12 cellular contexts compared by ENCODE assay signal in genomic region chr5:65811004-65811403, GRCh38.
DNase-seq lines count a peak whose midpoint lies in the region; ATAC-seq and TF ChIP-seq lines count a peak whose summit lies in the region.
"Had no signal": no experiment of that assay in that cellular context is flagged by ENCODE, and none has a peak within 500 bp of the region (broad histone marks: within the 10 kb centered on the region; RNA-seq: fewer than 3 reads in every experiment).

No MANE protein-coding gene starts in this region.

- DNase-seq in Calu3 (peak; percentile 30), M059J (ENCODE audit: low read depth) (peak; percentile 89), choroid plexus epithelial cell (ENCODE audit: low read depth) (peak; percentile 65), OCI-LY7 (ENCODE audit: low spot score) (no peak), Right ventricle myocardium superior (no peak), OCI-M1 (lab: John Stamatoyannopoulos, UW) (no peak)
- DNase-seq: activated CD4-positive, alpha-beta T cell treated with anti-CD3 and anti-CD28 coated beads, Interleukin-2, amount 50 U/mL, for 1 hour; aorta; DMS53; MV-4-11 had no signal

- H3K27me3 Mint-ChIP-seq in Calu3 (ENCODE audit: unreplicated experiment), result no peaks in the 10 kb centered on the region

- H3K9me3 ChIP-seq in mucosa of rectum (ENCODE audit: control insufficient read depth in 2 of 2, low read length in 2 of 2) (no peaks in the 10 kb centered on the region), OCI-LY7 (ENCODE audit: low read length) (no peaks in the 10 kb centered on the region)

- no peak overlapping the region for H3K4me2 ChIP-seq in OCI-LY7 (ENCODE audit: low read length)

- POLR2A ChIA-PET in OCI-LY7 (lab: Charles Lee), result interaction anchor here (0.6 kb wide), 1 partner anchor 37 kb away, joined by 3 read pairs; no protein-coding TSS in a partner anchor

- H3K27ac ChIP-seq in mucosa of rectum (ENCODE audit: low read depth in 2 of 2, low read length in 2 of 2) (peak overlapping the region; percentile 86 to 89), OCI-LY7 (ENCODE audit: low read depth, low read length, poor library complexity, severe bottlenecking) (no peak overlapping the region)

- peak overlapping the region; percentile 85 for H3K27ac Mint-ChIP-seq in Calu3 (ENCODE audit: unreplicated experiment)

- peak overlapping the region in 1 of 2 donors; percentile 3 for H3K9ac ChIP-seq in mucosa of rectum (ENCODE audit: low read depth in 1 of 2, low read length in 2 of 2)

- H3K27me3 ChIP-seq in mucosa of rectum (ENCODE audit: control insufficient read depth in 2 of 2, insufficient read depth in 2 of 2, low read length in 2 of 2), result no peaks in the 10 kb centered on the region

- peaks cover 18% of the 10 kb centered on the region for H3K36me3 Mint-ChIP-seq in Calu3 (ENCODE audit: insufficient read depth, unreplicated experiment)

- no peaks in the 10 kb centered on the region for H3K9me3 Mint-ChIP-seq in Calu3 (ENCODE audit: low read depth, unreplicated experiment)

- H3K4me1 ChIP-seq in mucosa of rectum (ENCODE audit: control insufficient read depth in 2 of 2, insufficient read depth in 2 of 2, low read length in 2 of 2) (peaks cover 14 to 52% of the 10 kb centered on the region in 2 donors), OCI-LY7 (ENCODE audit: insufficient read depth, low read length, poor library complexity, severe bottlenecking) (no peaks in the 10 kb centered on the region)

- H3K36me3 ChIP-seq in mucosa of rectum (ENCODE audit: control insufficient read depth in 2 of 2, insufficient read depth in 2 of 2, low read length in 2 of 2) (no peaks in the 10 kb centered on the region), OCI-LY7 (ENCODE audit: insufficient read depth, low read length) (peaks cover 50% of the 10 kb centered on the region)

- no peak overlapping the region for H3K4me3 ChIP-seq in choroid plexus epithelial cell (ENCODE audit: low read depth, low read length)
- no peak overlapping the region for H3K4me3 ChIP-seq in mucosa of rectum (ENCODE audit: low read length in 2 of 2)
- no peak overlapping the region for H3K4me3 ChIP-seq in OCI-LY7 (ENCODE audit: low read depth, low read length, poor library complexity, severe bottlenecking)

- CTCF ChIA-PET in Calu3 (lab: Charles Lee), result interaction anchor here (1.4 kb wide), 1 partner anchor 89 kb away, joined by 3 read pairs; the partner anchor contains the start of genes NLN and SGTB
- CTCF ChIA-PET in OCI-LY7 (lab: Charles Lee; ENCODE audit: unreplicated experiment), result no interaction called here

- no peaks in the 10 kb centered on the region for H4K20me1 ChIP-seq in OCI-LY7 (ENCODE audit: insufficient read depth, low read length)

- ATAC-seq in Right ventricle myocardium superior (ENCODE audit: poor library complexity), result no peak
- no peak for ATAC-seq in GM18861 (IDR thresholded peaks at IDR 0.05; ENCODE audit: unreplicated experiment)

- BruUV-seq in Calu3 (replicated peaks; lab: Mats Ljungman, UMichigan) (no TSS peak), OCI-LY7 (replicated peaks; lab: Mats Ljungman, UMichigan) (no TSS peak)

- H3K4me3 Mint-ChIP-seq in Calu3 (ENCODE audit: low read depth, unreplicated experiment), result no peak overlapping the region

- peaks cover 70% of the 10 kb centered on the region for H3K4me1 Mint-ChIP-seq in Calu3 (ENCODE audit: low read depth, unreplicated experiment)

- no peak overlapping the region for H2AFZ ChIP-seq in OCI-LY7 (ENCODE audit: low read length)

- no peaks in the 10 kb centered on the region for H3K79me2 ChIP-seq in OCI-LY7 (ENCODE audit: insufficient read depth, low read depth, low read length)

- TF ChIP-seq CTCF in Calu3 (IDR thresholded peaks at IDR 0.05; ENCODE audit: unreplicated experiment), result no peak
- TF ChIP-seq CTCF in choroid plexus epithelial cell (conservative IDR thresholded peaks at IDR 0.05; ENCODE audit: low read depth, low read length), result no peak
- no peak for TF ChIP-seq CTCF in OCI-LY7 (conservative IDR thresholded peaks at IDR 0.05; ENCODE audit: low read length)

- intact Hi-C loops in Calu3 (cut with micrococcal nuclease; ENCODE audit: unreplicated experiment) (loop anchor here (2.0 to 5.0 kb wide), 3 partner anchors 51 to 116 kb away; partner anchors contain the start of gene ERBIN), OCI-LY7 (cut with micrococcal nuclease; ENCODE audit: unreplicated experiment) (no loop called here), Right ventricle myocardium superior (cut with DNase I) (no loop called here)

- no peaks in the 10 kb centered on the region for H3K9me2 ChIP-seq in OCI-LY7 (ENCODE audit: insufficient read depth, low read length)

Comparison
In these comparisons a context has a peak if more than half of its experiments do, and no peak if none do; other contexts are left out.
1. DNase-seq: peak in Calu3 (single experiment), M059J (single experiment) and choroid plexus epithelial cell (single experiment); none in OCI-LY7 (single experiment), Right ventricle myocardium superior (single experiment) and OCI-M1 (single experiment).